9 cellular contexts compared by ENCODE assay signal in the genomic region with DNA sequence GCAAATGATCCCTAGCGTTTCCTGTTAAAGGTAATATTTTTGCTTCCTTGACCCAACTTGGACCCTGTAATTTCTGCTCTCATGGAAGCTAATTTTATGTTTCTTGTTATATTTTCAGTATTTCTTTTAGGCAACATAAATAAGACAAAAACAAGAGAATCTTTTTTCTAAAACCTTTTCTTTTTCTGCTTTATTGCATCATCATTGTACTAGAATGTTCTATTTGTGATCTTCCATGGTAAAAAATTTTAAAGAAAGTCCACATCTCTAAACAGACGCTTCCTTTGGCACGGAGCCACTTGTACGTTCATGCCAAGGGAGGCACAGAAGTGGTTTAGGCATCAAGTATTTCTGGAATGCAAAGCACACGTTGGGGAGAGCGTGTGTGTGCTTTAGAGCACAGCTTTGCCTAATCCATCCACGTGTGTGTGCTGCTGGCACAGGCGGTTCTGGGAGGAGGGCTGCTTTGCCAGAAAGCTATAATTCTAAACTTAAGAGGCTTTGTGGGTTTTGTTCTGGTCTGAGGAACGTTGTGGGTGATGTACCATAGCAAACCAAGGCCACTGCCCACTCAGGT.
DNase-seq lines count a peak whose midpoint lies in the region; ATAC-seq and TF ChIP-seq lines count a peak whose summit lies in the region.
"Had no signal": no experiment of that assay in that cellular context is flagged by ENCODE, and none has a peak within 500 bp of the region (broad histone marks: within the 10 kb centered on the region; RNA-seq: fewer than 3 reads in every experiment).

No MANE protein-coding gene starts in this region.

- no peaks in the 10 kb centered on the region for H3K27me3 Mint-ChIP-seq in Calu3 (ENCODE audit: unreplicated experiment)

- DNase-seq in Calu3 (peak; percentile 27), NCI-H69 (lab: John Stamatoyannopoulos, UW) (peak; percentile 23), epidermal melanocyte (ENCODE audit: insufficient read length, low spot score) (peak; percentile 61), omental fat pad (ENCODE audit: low spot score) (peak; percentile 84), NOMO-1 (lab: John Stamatoyannopoulos, UW; ENCODE audit: unreplicated experiment in 2 of 2) (no peak)
- no peak for DNase-seq in effector CD4-positive, alpha-beta T cell
- DNase-seq in activated CD4-positive, alpha-beta T cell treated with anti-CD3 and anti-CD28 coated beads for 48 hours = no peak

- CTCF ChIA-PET in Calu3 (lab: Charles Lee) = interaction anchor here (0.7 kb wide), 1 partner anchor 114 kb away, joined by 3 read pairs; no protein-coding TSS in a partner anchor

- H3K9me3 Mint-ChIP-seq in Calu3 (ENCODE audit: low read depth, unreplicated experiment) = no peaks in the 10 kb centered on the region
- H3K9me3 Mint-ChIP-seq: central memory CD8-positive, alpha-beta T cell had no signal

- ATAC-seq in omental fat pad (ENCODE audit: low FRiP score) = peak; percentile 74
- ATAC-seq in HG03565 (IDR thresholded peaks at IDR 0.05; ENCODE audit: unreplicated experiment) = no peak

- H3K27ac Mint-ChIP-seq in Calu3 (ENCODE audit: unreplicated experiment) = peak overlapping the region; percentile 77

- BruUV-seq in Calu3 (replicated peaks; lab: Mats Ljungman, UMichigan) = no TSS peak

- intact Hi-C loops in Calu3 (cut with micrococcal nuclease; ENCODE audit: unreplicated experiment) = no loop called here

- no peak for TF ChIP-seq CTCF in Calu3 (IDR thresholded peaks at IDR 0.05; ENCODE audit: unreplicated experiment)
- TF ChIP-seq CTCF in omental fat pad (IDR thresholded peaks at IDR 0.05) = no peak

- no peaks in the 10 kb centered on the region for H3K36me3 Mint-ChIP-seq in Calu3 (ENCODE audit: insufficient read depth, unreplicated experiment)

- H3K4me3 Mint-ChIP-seq in Calu3 (ENCODE audit: low read depth, unreplicated experiment) = no peak overlapping the region
- H3K4me3 Mint-ChIP-seq: central memory CD8-positive, alpha-beta T cell had no signal

- H3K4me1 Mint-ChIP-seq in Calu3 (ENCODE audit: low read depth, unreplicated experiment) = peaks cover 13% of the 10 kb centered on the region
- H3K4me1 Mint-ChIP-seq: central memory CD8-positive, alpha-beta T cell had no signal

Comparison
In these comparisons a context has a peak if more than half of its experiments do, and no peak if none do; other contexts are left out.
1. DNase-seq: peak in Calu3 (single experiment), NCI-H69 (single experiment), epidermal melanocyte (single experiment) and omental fat pad (single experiment); none in effector CD4-positive, alpha-beta T cell (single experiment), activated CD4-positive, alpha-beta T cell treated with anti-CD3 and anti-CD28 coated beads for 48 hours (single experiment) and NOMO-1 (0 of 2).